In the genomic region with DNA sequence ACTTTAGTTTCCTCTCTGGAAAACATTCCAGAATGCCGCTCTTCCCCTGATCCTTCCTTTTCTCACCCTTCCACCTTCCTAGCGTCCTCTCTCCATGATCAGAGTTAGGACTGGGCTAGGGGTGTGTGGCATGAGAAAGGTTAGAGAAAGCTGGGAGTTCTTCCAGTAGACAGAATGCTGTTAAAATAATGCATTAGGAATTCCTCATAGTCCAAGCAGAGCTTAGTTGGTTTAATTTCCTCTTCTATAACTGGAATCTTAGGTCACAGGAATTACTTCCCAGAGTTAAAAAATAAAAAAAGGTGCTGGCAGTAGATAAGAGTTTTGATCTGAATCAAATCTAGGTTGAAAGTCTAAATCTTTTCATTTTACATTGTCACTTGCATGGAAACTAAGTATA, we compare ENCODE assay signal across 19 cellular contexts. TPM values are rescaled to one million over a fixed set of nuclear protein-coding genes. Genes with fewer than 3 reads are reported as not detected.
DNase-seq lines count a peak whose midpoint lies in the region; ATAC-seq and TF ChIP-seq lines count a peak whose summit lies in the region.
"Had no signal": no experiment of that assay in that cellular context is flagged by ENCODE, and none has a peak within 500 bp of the region (broad histone marks: within the 10 kb centered on the region; RNA-seq: fewer than 3 reads in every experiment).

No MANE protein-coding gene starts in this region.

- no peak overlapping the region for H4K8ac ChIP-seq in mesenchymal stem cell (ENCODE audit: low read length)

- H3K4me2 ChIP-seq in mesenchymal stem cell (ENCODE audit: low read length, poor library complexity, severe bottlenecking): no peak overlapping the region

- no peaks in the 10 kb centered on the region for H3K27me3 Mint-ChIP-seq in natural killer cell treated with Interleukin-12 subunit alpha and Interleukin-12 subunit beta and Interleukin-15 and Interleukin-18, amount 100 ng/mL, for 72 hours
- no peaks in the 10 kb centered on the region for H3K27me3 Mint-ChIP-seq in natural killer cell (ENCODE audit: low read depth in 2 of 2)
- H3K27me3 Mint-ChIP-seq: memory B cell had no signal

- H2AFZ ChIP-seq in mesenchymal stem cell (ENCODE audit: low read depth, low read length): no peak overlapping the region

- H2BK120ac ChIP-seq in mesenchymal stem cell (ENCODE audit: low read depth, low read length): no peak overlapping the region

- DNase-seq in natural killer cell treated with Interleukin-12 subunit alpha and Interleukin-12 subunit beta and Interleukin-15 and Interleukin-18, amount 100 ng/mL, for 72 hours (ENCODE audit: low spot score): no peak
- no peak for DNase-seq in natural killer cell
- no peak for DNase-seq in mesenchymal stem cell
- no peak for DNase-seq in activated T-cell treated with anti-CD3 and anti-CD28 coated beads, Interleukin-2, amount 50 U/mL, for 1 hour
- DNase-seq in stimulated activated CD8-positive, alpha-beta memory T cell treated with anti-CD3 and anti-CD28 coated beads, Interleukin-4, amount 100 ng/mL, for 48 hours: no peak
- no peak for DNase-seq in cerebellar nuclear complex (lab: John Stamatoyannopoulos, UW)
- DNase-seq: activated CD4-positive, CD25-positive, alpha-beta regulatory T cell; activated T-cell treated with anti-CD3 and anti-CD28 coated beads, Interleukin-2, amount 50 U/mL, for 72 hours; effector CD4-positive, alpha-beta T cell; NCI-H1092; NCI-H526; SIG-M5; stimulated activated CD4-positive, alpha-beta T cell treated with anti-CD3 and anti-CD28 coated beads, Interleukin-4, amount 100 ng/mL, for 1 hour had no signal

- intact Hi-C loops in natural killer cell (cut with micrococcal nuclease): no loop called here

- H2BK15ac ChIP-seq in mesenchymal stem cell (ENCODE audit: low read depth, poor library complexity, severe bottlenecking): no peak overlapping the region

- H4K91ac ChIP-seq in mesenchymal stem cell (ENCODE audit: low read length): no peak overlapping the region

- WGBS in mesenchymal stem cell: no CpG with 5 or more reads among the region's 2 CpGs

- no peak for TF ChIP-seq CTCF in natural killer cell (IDR thresholded peaks at IDR 0.05)

- peaks cover 21 to 38% of the 10 kb centered on the region in 2 donors for H3K4me1 Mint-ChIP-seq in natural killer cell treated with Interleukin-12 subunit alpha and Interleukin-12 subunit beta and Interleukin-15 and Interleukin-18, amount 100 ng/mL, for 72 hours (ENCODE audit: low read depth in 2 of 2)
- H3K4me1 Mint-ChIP-seq in natural killer cell: peaks cover 4 to 11% of the 10 kb centered on the region in 2 donors
- H3K4me1 Mint-ChIP-seq: memory B cell had no signal

- H3K18ac ChIP-seq in mesenchymal stem cell (ENCODE audit: low read depth in 1 of 2, low read length in 2 of 2): no peak overlapping the region

- no peak overlapping the region for H2AK5ac ChIP-seq in mesenchymal stem cell (ENCODE audit: low read length, severe bottlenecking)

- H3K36me3 Mint-ChIP-seq in natural killer cell treated with Interleukin-12 subunit alpha and Interleukin-12 subunit beta and Interleukin-15 and Interleukin-18, amount 100 ng/mL, for 72 hours: no peaks in the 10 kb centered on the region
- no peaks in the 10 kb centered on the region for H3K36me3 Mint-ChIP-seq in natural killer cell

- H2BK12ac ChIP-seq in mesenchymal stem cell (ENCODE audit: low read length in 2 of 2): no peak overlapping the region

- ATAC-seq in natural killer cell treated with Interleukin-12 subunit alpha and Interleukin-12 subunit beta and Interleukin-15 and Interleukin-18, amount 100 ng/mL, for 72 hours: no peak
- no peak for ATAC-seq in natural killer cell
- ATAC-seq in HG03095 (IDR thresholded peaks at IDR 0.05; ENCODE audit: unreplicated experiment): no peak
- ATAC-seq: activated T-cell treated with anti-CD3 and anti-CD28 coated beads, Interleukin-2, amount 50 U/mL, for 72 hours had no signal

- H3K9me3 Mint-ChIP-seq in natural killer cell treated with Interleukin-12 subunit alpha and Interleukin-12 subunit beta and Interleukin-15 and Interleukin-18, amount 100 ng/mL, for 72 hours: no peaks in the 10 kb centered on the region
- H3K9me3 Mint-ChIP-seq in natural killer cell: no peaks in the 10 kb centered on the region
- H3K9me3 Mint-ChIP-seq: activated T-cell treated with anti-CD3 and anti-CD28 coated beads, Interleukin-2, amount 50 U/mL, for 72 hours; memory B cell had no signal

- H3K4me1 ChIP-seq in mesenchymal stem cell (ENCODE audit: control insufficient read depth, insufficient read depth, low read depth, low read length) (peaks cover 3% of the 10 kb centered on the region), skeletal muscle tissue (ENCODE audit: control insufficient read depth in 3 of 3, insufficient read depth in 3 of 3, low read length in 3 of 3) (peaks cover 17 to 40% (median 24%) of the 10 kb centered on the region in 3 donors)

- H3K27me3 ChIP-seq in mesenchymal stem cell (ENCODE audit: control insufficient read depth in 1 of 2, insufficient read depth in 1 of 2, low read length in 2 of 2): no peaks in the 10 kb centered on the region
- no peaks in the 10 kb centered on the region for H3K27me3 ChIP-seq in skeletal muscle tissue (ENCODE audit: control insufficient read depth in 3 of 3, insufficient read depth in 3 of 3, low read length in 3 of 3)
- H3K27me3 ChIP-seq: cardiac muscle cell, neutrophil had no signal

- H3K9ac ChIP-seq in mesenchymal stem cell (ENCODE audit: low read length) (peak overlapping the region; percentile 40), skeletal muscle tissue (ENCODE audit: low read depth in 1 of 3, low read length in 3 of 3) (no peak overlapping the region)

- no peak overlapping the region for H3K23ac ChIP-seq in mesenchymal stem cell (ENCODE audit: low read length in 2 of 2)

- H3K4me3 ChIP-seq in mesenchymal stem cell (ENCODE audit: insufficient read depth in 1 of 2, low read depth in 1 of 2, low read length in 2 of 2): no peak overlapping the region
- H3K4me3 ChIP-seq in skeletal muscle tissue (ENCODE audit: low read length in 3 of 3): no peak overlapping the region
- H3K4me3 ChIP-seq: cardiac muscle cell had no signal

- peaks cover 0 to 28% of the 10 kb centered on the region in 2 experiments for H3K36me3 ChIP-seq in mesenchymal stem cell (ENCODE audit: control insufficient read depth in 1 of 2, insufficient read depth in 2 of 2, low read depth in 1 of 2, low read length in 2 of 2)
- H3K36me3 ChIP-seq in skeletal muscle tissue (ENCODE audit: control insufficient read depth in 3 of 3, insufficient read depth in 3 of 3, low read length in 3 of 3): no peaks in the 10 kb centered on the region
- H3K36me3 ChIP-seq: neutrophil had no signal

- peak overlapping the region; percentile 19 to 65 for H3K27ac Mint-ChIP-seq in natural killer cell treated with Interleukin-12 subunit alpha and Interleukin-12 subunit beta and Interleukin-15 and Interleukin-18, amount 100 ng/mL, for 72 hours
- H3K27ac Mint-ChIP-seq in natural killer cell: no peak overlapping the region
- H3K27ac Mint-ChIP-seq: activated T-cell treated with anti-CD3 and anti-CD28 coated beads, Interleukin-2, amount 50 U/mL, for 72 hours; memory B cell had no signal

- H3K27ac ChIP-seq in mesenchymal stem cell (ENCODE audit: low read length, poor library complexity, severe bottlenecking) (no peak overlapping the region), skeletal muscle tissue (ENCODE audit: low read depth, low read length) (peak overlapping the region; percentile 23)
- H3K27ac ChIP-seq: C4-2B, cardiac muscle cell, neutrophil had no signal

- H2BK5ac ChIP-seq in mesenchymal stem cell (ENCODE audit: low read depth, low read length, poor library complexity, severe bottlenecking): no peak overlapping the region

- H3K9me3 ChIP-seq in mesenchymal stem cell (ENCODE audit: control insufficient read depth, low read length) (no peaks in the 10 kb centered on the region), skeletal muscle tissue (ENCODE audit: control insufficient read depth in 3 of 3, low read length in 3 of 3) (no peaks in the 10 kb centered on the region)
- H3K9me3 ChIP-seq: neutrophil had no signal

- H3K79me1 ChIP-seq in mesenchymal stem cell (replicated peaks; ENCODE audit: low read length, poor library complexity, severe bottlenecking): peaks cover 21% of the 10 kb centered on the region

- H3K14ac ChIP-seq in mesenchymal stem cell (ENCODE audit: low read length in 2 of 2): no peak overlapping the region

- H3K4ac ChIP-seq in mesenchymal stem cell (ENCODE audit: low read depth in 1 of 2, low read length in 2 of 2): no peak overlapping the region

- H3K4me3 Mint-ChIP-seq in natural killer cell treated with Interleukin-12 subunit alpha and Interleukin-12 subunit beta and Interleukin-15 and Interleukin-18, amount 100 ng/mL, for 72 hours: no peak overlapping the region
- H3K4me3 Mint-ChIP-seq in natural killer cell: no peak overlapping the region
- H3K4me3 Mint-ChIP-seq: activated T-cell treated with anti-CD3 and anti-CD28 coated beads, Interleukin-2, amount 50 U/mL, for 72 hours; memory B cell had no signal

RNA-seq across cellular contexts. Expression of gene ADORA2A, which starts 37.2 kb away (rescaled TPM):
- 10 to 100 TPM; 29.0 to 81.6 TPM for total RNA-seq in natural killer cell treated with Interleukin-12 subunit alpha and Interleukin-12 subunit beta and Interleukin-15 and Interleukin-18, amount 100 ng/mL, for 72 hours
- total RNA-seq in natural killer cell: 10 to 100 TPM; 11.0 to 15.0 (median 11.7) TPM
- polyA plus RNA-seq in mesenchymal stem cell (2013, experiment 1 of 2): 1.0 TPM
- polyA plus RNA-seq in mesenchymal stem cell (2013, experiment 2 of 2): 1.1 TPM
- 10.4 TPM for total RNA-seq in skeletal muscle tissue

Comparison
In these comparisons a context has a peak if more than half of its experiments do, and no peak if none do; other contexts are left out.
1. H3K27ac Mint-ChIP-seq: peak in natural killer cell treated with Interleukin-12 subunit alpha and Interleukin-12 subunit beta and Interleukin-15 and Interleukin-18, amount 100 ng/mL, for 72 hours (2 of 2); none in natural killer cell (0 of 2).